ENCODE assay signal across 8 cellular contexts in the genomic region with DNA sequence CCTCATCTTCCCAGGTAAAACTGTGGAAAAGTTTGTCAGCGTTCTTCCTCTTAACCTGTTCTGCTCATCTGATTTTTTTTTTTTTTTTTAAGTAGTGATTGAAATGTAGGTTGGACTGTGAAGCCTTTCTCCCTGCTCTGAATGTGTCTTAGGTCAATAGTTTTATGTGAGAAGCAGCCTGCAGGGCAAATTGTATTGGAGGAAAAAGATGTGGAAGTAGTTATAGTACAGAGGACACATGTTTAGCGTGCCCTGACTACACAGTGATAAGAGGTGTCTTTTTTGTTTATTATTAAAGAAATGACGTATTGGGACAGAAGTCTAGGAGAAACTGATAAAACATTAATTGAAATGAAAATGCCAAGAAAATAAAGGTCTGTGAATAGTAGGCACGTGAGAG. TPM values are rescaled to one million over a fixed set of nuclear protein-coding genes. Genes with fewer than 3 reads are reported as not detected.
DNase-seq lines count a peak whose midpoint lies in the region; ATAC-seq and TF ChIP-seq lines count a peak whose summit lies in the region.

No MANE protein-coding gene starts in this region.

- H3K27me3 Mint-ChIP-seq in endodermal cell (ENCODE audit: insufficient read depth) (no peaks in the 10 kb centered on the region), osteocyte (ENCODE audit: unreplicated experiment) (no peaks in the 10 kb centered on the region)

- H3K27me3 ChIP-seq in endodermal cell (ENCODE audit: control insufficient read depth, insufficient read depth, low read length, poor library complexity, severe bottlenecking): no peaks in the 10 kb centered on the region

- H3K27ac Mint-ChIP-seq in endodermal cell (peak overlapping the region; percentile 91), osteocyte (ENCODE audit: unreplicated experiment) (peak overlapping the region; percentile 88)

- DNase-seq in EH (ENCODE audit: low read depth) (peak; percentile 24), NCI-H69 (lab: John Stamatoyannopoulos, UW) (peak; percentile 25), endodermal cell (no peak), osteocyte (ENCODE audit: extremely low spot score, unreplicated experiment) (no peak), SW480 (ENCODE audit: low spot score) (no peak), NOMO-1 (lab: John Stamatoyannopoulos, UW; ENCODE audit: unreplicated experiment in 2 of 2) (no peak), NCI-H2196 treated with DMSO at 0.1 percent for 48 hours (lab: John Stamatoyannopoulos, UW; ENCODE audit: unreplicated experiment) (no peak)

- no peaks in the 10 kb centered on the region for H3K9me3 ChIP-seq in endodermal cell (ENCODE audit: control insufficient read depth, low read length)

- H3K4me3 Mint-ChIP-seq in endodermal cell (peak overlapping the region; percentile 85), osteocyte (ENCODE audit: unreplicated experiment) (peak overlapping the region; percentile 92)

- H3K9ac ChIP-seq in endodermal cell (ENCODE audit: extremely low read depth, low read length, poor library complexity, severe bottlenecking): peak overlapping the region; percentile 61

- peaks cover 26% of the 10 kb centered on the region for H3K36me3 ChIP-seq in endodermal cell (ENCODE audit: control insufficient read depth, insufficient read depth, low read length)

- TF ChIP-seq CTCF in endodermal cell (conservative IDR thresholded peaks at IDR 0.05) (no peak), osteocyte (IDR thresholded peaks at IDR 0.05) (no peak)

- H3K9me3 Mint-ChIP-seq in endodermal cell (no peaks in the 10 kb centered on the region), osteocyte (ENCODE audit: unreplicated experiment) (no peaks in the 10 kb centered on the region)

- peak overlapping the region; percentile 98 for H3K4me3 ChIP-seq in endodermal cell (ENCODE audit: low read length)

- peaks cover 35% of the 10 kb centered on the region for H3K36me3 Mint-ChIP-seq in endodermal cell (ENCODE audit: low read depth)
- peaks cover 9% of the 10 kb centered on the region for H3K36me3 Mint-ChIP-seq in osteocyte (ENCODE audit: unreplicated experiment)

- ATAC-seq in HG03108 (IDR thresholded peaks at IDR 0.05; ENCODE audit: unreplicated experiment): no peak

- H3K4me1 Mint-ChIP-seq in endodermal cell: peaks cover 19% of the 10 kb centered on the region
- H3K4me1 Mint-ChIP-seq in osteocyte (ENCODE audit: unreplicated experiment): peaks cover 25% of the 10 kb centered on the region

- no peaks in the 10 kb centered on the region for H3K4me1 ChIP-seq in endodermal cell (ENCODE audit: control insufficient read depth, insufficient read depth, low read length)

- H3K27ac ChIP-seq in endodermal cell (ENCODE audit: low read depth, low read length): peak overlapping the region; percentile 36

- WGBS in endodermal cell (ENCODE audit: insufficient coverage in 1 of 2, insufficient read length in 1 of 2), 2 experiments: 49 to 52% methylated on average over 3 to 4 of the region's 4 CpGs

RNA-seq across cellular contexts. Expression of gene MTA3, which starts 1.5 kb away (rescaled TPM):
- total RNA-seq in endodermal cell (100 to 1,000 TPM; 138 to 154 TPM), osteocyte (49.2 and 49.3 TPM in 2 replicates)
- 77.1 TPM for polyA plus RNA-seq in endodermal cell (2013, experiment 1 of 2)
- 69.4 TPM for polyA plus RNA-seq in endodermal cell (2013, experiment 2 of 2)

Comparison
In these comparisons a context has a peak if more than half of its experiments do, and no peak if none do; other contexts are left out.
1. DNase-seq: peak in EH (single experiment) and NCI-H69 (single experiment); none in endodermal cell (single experiment), osteocyte (single experiment), SW480 (single experiment), NOMO-1 (0 of 2) and NCI-H2196 treated with DMSO at 0.1 percent for 48 hours (single experiment).